In genomic region chr12:116244001-116244400, GRCh38 we compare ENCODE assay signal across 10 cellular contexts. TPM values are rescaled to one million over a fixed set of nuclear protein-coding genes. Genes with fewer than 3 reads are reported as not detected.
A peak's percentile ranks its signal among the peaks of the same experiment; 100 is the strongest.
DNase-seq lines count a peak whose midpoint lies in the region; ATAC-seq and TF ChIP-seq lines count a peak whose summit lies in the region.
"Had no signal": no experiment of that assay in that cellular context is flagged by ENCODE, and none has a peak within 500 bp of the region (broad histone marks: within the 10 kb centered on the region; RNA-seq: fewer than 3 reads in every experiment).

No MANE protein-coding gene starts in this region.

- CTCF ChIA-PET in T-cell (lab: Charles Lee), result no interaction called here

- POLR2A ChIA-PET in T-cell (lab: Charles Lee), result no interaction called here

- H3K9me3 Mint-ChIP-seq in activated T-cell treated with anti-CD3 and anti-CD28 coated beads, Interleukin-2, amount 50 U/mL, for 72 hours, result no peaks in the 10 kb centered on the region
- H3K9me3 Mint-ChIP-seq in T-cell, result no peaks in the 10 kb centered on the region
- peaks cover 3% of the 10 kb centered on the region for H3K9me3 Mint-ChIP-seq in mesothelial cell of epicardium

- peaks cover 65% of the 10 kb centered on the region for H3K4me1 Mint-ChIP-seq in activated T-cell treated with anti-CD3 and anti-CD28 coated beads, Interleukin-2, amount 50 U/mL, for 72 hours (ENCODE audit: low read depth)
- peaks cover 80 to 88% (median 84%) of the 10 kb centered on the region in 3 donors for H3K4me1 Mint-ChIP-seq in T-cell
- peaks cover 26% of the 10 kb centered on the region for H3K4me1 Mint-ChIP-seq in mesothelial cell of epicardium

- H3K4me3 Mint-ChIP-seq in activated T-cell treated with anti-CD3 and anti-CD28 coated beads, Interleukin-2, amount 50 U/mL, for 72 hours, result peak overlapping the region in 1 of 2 donors; percentile 22
- H3K4me3 Mint-ChIP-seq in T-cell (no peak overlapping the region), mesothelial cell of epicardium (no peak overlapping the region)

- no peaks in the 10 kb centered on the region for H3K36me3 ChIP-seq in kidney epithelial cell (ENCODE audit: control insufficient read depth, insufficient read depth, low read length)

- peak overlapping the region; percentile 57 for H3K27ac Mint-ChIP-seq in activated T-cell treated with anti-CD3 and anti-CD28 coated beads, Interleukin-2, amount 50 U/mL, for 72 hours
- peak overlapping the region; percentile 14 to 69 for H3K27ac Mint-ChIP-seq in T-cell
- H3K27ac Mint-ChIP-seq in mesothelial cell of epicardium, result no peak overlapping the region

- H3K27me3 Mint-ChIP-seq in activated T-cell treated with anti-CD3 and anti-CD28 coated beads, Interleukin-2, amount 50 U/mL, for 72 hours (ENCODE audit: low read depth), result no peaks in the 10 kb centered on the region
- H3K27me3 Mint-ChIP-seq in T-cell (no peaks in the 10 kb centered on the region), mesothelial cell of epicardium (ENCODE audit: low read depth) (no peaks in the 10 kb centered on the region)

- H3K27me3 ChIP-seq in kidney epithelial cell (ENCODE audit: control insufficient read depth, insufficient read depth, low read length), result no peaks in the 10 kb centered on the region

- TF ChIP-seq CTCF in kidney epithelial cell (IDR thresholded peaks at IDR 0.05; ENCODE audit: insufficient read depth, low read length, poor library complexity, severe bottlenecking) (no peak), mesothelial cell of epicardium (IDR thresholded peaks at IDR 0.05; ENCODE audit: unreplicated experiment) (no peak)

- no peak for ATAC-seq in activated T-cell treated with anti-CD3 and anti-CD28 coated beads, Interleukin-2, amount 50 U/mL, for 72 hours (replicated peaks in 1 of 2)
- ATAC-seq in T-cell (replicated peaks in 1 of 4), result peak; percentile 29 to 69 (median 46)
- ATAC-seq in stimulated activated naive CD8-positive, alpha-beta T cell treated with anti-CD3 and anti-CD28 coated beads, Interleukin-15, Interleukin-2, amounts not matched to agents 100 U/mL and 50 U/mL, for 24 hours, result peak; percentile 48

- H3K36me3 Mint-ChIP-seq in activated T-cell treated with anti-CD3 and anti-CD28 coated beads, Interleukin-2, amount 50 U/mL, for 72 hours (ENCODE audit: insufficient read depth in 2 of 2), result peaks cover 0 to 2% of the 10 kb centered on the region in 2 donors
- H3K36me3 Mint-ChIP-seq in T-cell (peaks cover 3% of the 10 kb centered on the region), mesothelial cell of epicardium (peaks cover 2% of the 10 kb centered on the region)

- H3K4me3 ChIP-seq in kidney epithelial cell (ENCODE audit: low read depth, low read length), result no peak overlapping the region
- H3K4me3 ChIP-seq: SK-N-MC had no signal

- DNase-seq in activated T-cell treated with anti-CD3 and anti-CD28 coated beads, Interleukin-2, amount 50 U/mL, for 72 hours, result no peak
- DNase-seq in activated T-cell treated with anti-CD3 and anti-CD28 coated beads, Interleukin-2, amount 50 U/mL, for 48 hours, result no peak
- DNase-seq in T-cell (no peak), kidney epithelial cell (ENCODE audit: low read depth) (peak; percentile 57), mesothelial cell of epicardium (ENCODE audit: low spot score in 2 of 2, unreplicated experiment in 2 of 2) (no peak), NCI-H187 treated with DMSO at 0.1 percent for 48 hours (lab: John Stamatoyannopoulos, UW) (no peak), putamen (ENCODE audit: low spot score) (no peak)
- DNase-seq in stimulated activated naive CD8-positive, alpha-beta T cell treated with anti-CD3 and anti-CD28 coated beads, Interleukin-15, Interleukin-2, amounts not matched to agents 100 U/mL and 50 U/mL, for 24 hours, result no peak
- DNase-seq: NCI-H1092 had no signal

RNA-seq across cellular contexts. Expression of gene MED13L, which starts 33.5 kb away (rescaled TPM):
- 10 to 100 TPM; 72.8 to 74.5 TPM for total RNA-seq in activated T-cell treated with anti-CD3 and anti-CD28 coated beads, Interleukin-2, amount 50 U/mL, for 72 hours
- total RNA-seq in T-cell (100 to 1,000 TPM; 126 to 216 (median 133) TPM), kidney epithelial cell (44.9 and 45.9 TPM in 2 replicates), mesothelial cell of epicardium (174 to 179 TPM (median 178 TPM) in 3 replicates)

Comparison
In these comparisons a context has a peak if more than half of its experiments do, and no peak if none do; other contexts are left out.
1. ATAC-seq: peak in T-cell (4 of 4) and stimulated activated naive CD8-positive, alpha-beta T cell treated with anti-CD3 and anti-CD28 coated beads, Interleukin-15, Interleukin-2, amounts not matched to agents 100 U/mL and 50 U/mL, for 24 hours (single experiment); none in activated T-cell treated with anti-CD3 and anti-CD28 coated beads, Interleukin-2, amount 50 U/mL, for 72 hours (0 of 2).